1 cellular context compared by ENCODE assay signal in the genomic region with DNA sequence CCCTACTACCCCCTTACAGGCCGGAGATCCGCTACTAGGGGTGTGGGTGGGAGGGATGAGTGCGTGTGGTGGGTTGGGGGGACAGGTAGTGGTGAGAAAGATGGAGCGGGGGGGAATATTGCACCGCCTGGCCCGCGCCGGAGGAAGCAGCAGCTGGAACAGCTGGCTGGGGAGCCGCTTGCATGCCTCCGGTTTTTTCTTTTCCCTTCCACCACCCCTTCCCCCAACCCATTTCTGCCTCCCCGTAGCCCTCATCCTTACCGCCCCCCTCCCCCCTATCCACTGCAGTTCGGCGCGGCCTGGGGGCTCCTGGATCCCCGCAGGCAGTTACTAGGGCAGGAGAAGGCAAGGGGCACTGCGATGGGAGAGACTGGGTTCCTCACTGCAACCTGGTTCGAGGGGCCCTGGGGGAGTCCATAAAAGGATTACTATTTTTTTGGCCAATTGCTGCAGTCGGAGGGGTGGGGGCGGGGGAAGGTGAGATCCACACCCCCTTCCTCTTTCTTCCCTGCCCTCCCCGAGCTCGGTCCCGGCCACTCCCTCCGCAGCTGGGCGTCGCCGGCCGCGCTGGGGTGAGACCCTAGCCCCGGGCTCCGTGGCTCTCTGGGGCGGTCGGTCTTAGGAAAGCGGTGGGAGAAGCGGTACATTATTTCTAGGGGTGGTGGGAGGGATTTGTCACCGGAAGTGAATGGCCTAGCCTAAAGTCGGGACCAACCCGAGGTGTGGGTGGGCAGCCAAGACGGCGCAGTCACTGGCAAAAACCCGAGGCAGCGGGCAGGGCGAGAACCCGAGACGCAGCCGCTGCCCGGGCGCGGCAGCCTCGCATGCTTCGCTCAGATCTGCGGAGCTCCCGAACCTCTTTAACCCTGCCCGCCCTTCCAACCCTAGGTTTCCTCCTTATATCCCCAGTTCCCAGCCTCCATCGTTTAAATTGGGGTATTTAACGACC.
TF ChIP-seq lines count a peak whose summit lies in the region.

No MANE protein-coding gene starts in this region.

TF ChIP-seq in H1, 55 proteins besides CTCF, POLR2A, EP300 and RAD21 (continued from another document):
- no peak for TF ChIP-seq CTBP2 (IDR thresholded peaks at IDR 0.05; ENCODE audit: borderline replicate concordance, insufficient read depth, insufficient read length, low read length)
